18 cellular contexts compared by ENCODE assay signal in the genomic region with DNA sequence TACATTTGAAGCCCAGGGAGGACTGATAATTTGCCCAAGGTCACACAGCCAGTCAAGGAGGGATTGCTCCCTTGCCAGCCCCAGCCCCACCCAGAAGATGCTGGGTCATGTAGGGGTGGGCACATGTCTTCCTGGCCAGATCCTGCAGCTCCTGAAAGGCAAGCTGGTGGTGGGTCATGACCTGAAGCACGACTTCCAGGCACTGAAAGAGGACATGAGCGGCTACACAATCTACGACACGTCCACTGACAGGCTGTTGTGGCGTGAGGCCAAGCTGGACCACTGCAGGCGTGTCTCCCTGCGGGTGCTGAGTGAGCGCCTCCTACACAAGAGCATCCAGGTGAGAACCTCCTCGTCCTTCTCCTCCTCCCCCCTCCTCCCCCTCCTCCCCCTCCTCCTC. TPM values are rescaled to one million over a fixed set of nuclear protein-coding genes. Genes with fewer than 3 reads are reported as not detected.
DNase-seq lines count a peak whose midpoint lies in the region; ATAC-seq and TF ChIP-seq lines count a peak whose summit lies in the region.
"Had no signal": no experiment of that assay in that cellular context is flagged by ENCODE, and none has a peak within 500 bp of the region (broad histone marks: within the 10 kb centered on the region; RNA-seq: fewer than 3 reads in every experiment).

No MANE protein-coding gene starts in this region.

- H3K4me1 ChIP-seq in Peyer's patch (peaks cover 0 to 26% (median 23%) of the 10 kb centered on the region in 4 donors), spleen (peaks cover 40 to 97% (median 83%) of the 10 kb centered on the region in 6 donors), MM.1S (ENCODE audit: low read length) (peaks cover 9% of the 10 kb centered on the region)

- H3K36me3 ChIP-seq in Peyer's patch (no peaks in the 10 kb centered on the region), spleen (peaks cover 0 to 81% (median 0%) of the 10 kb centered on the region in 6 donors), MM.1S (replicated peaks; ENCODE audit: insufficient read depth, low read length) (no peaks in the 10 kb centered on the region)
- H3K36me3 ChIP-seq: BLaER1 treated with 17β-estradiol and CSF1 and Interleukin-3, amounts not matched to agents 10 nM and 100 nM; tibial artery had no signal

- H2AFZ ChIP-seq in MM.1S (ENCODE audit: low read length): no peak overlapping the region

- H3K4me2 ChIP-seq in MM.1S (ENCODE audit: low read depth, low read length): no peak overlapping the region

- peaks cover 24% of the 10 kb centered on the region for H3F3A ChIP-seq in MM.1S (ENCODE audit: insufficient read depth, low read length)

- H3K4me3 ChIP-seq in Peyer's patch (no peak overlapping the region), spleen (no peak overlapping the region), MM.1S (ENCODE audit: low read length) (no peak overlapping the region)
- H3K4me3 ChIP-seq: BLaER1 treated with 17β-estradiol and CSF1 and Interleukin-3, amounts not matched to agents 10 nM and 100 nM; tibial artery had no signal

- TF ChIP-seq CTCF in Peyer's patch (IDR thresholded peaks at IDR 0.05) (no peak), spleen (IDR thresholded peaks at IDR 0.05 in 8 of 11, conservative IDR thresholded peaks at IDR 0.05 in 3 of 11) (no peak), MM.1S (IDR thresholded peaks at IDR 0.05; ENCODE audit: low read length) (no peak)

- H3K27ac ChIP-seq in Peyer's patch (no peak overlapping the region), spleen (peak overlapping the region in 3 of 8 donors; percentile 27 to 93 (median 82)), MM.1S (ENCODE audit: low read length) (no peak overlapping the region)
- H3K27ac ChIP-seq: BLaER1 treated with 17β-estradiol and CSF1 and Interleukin-3, amounts not matched to agents 10 nM and 100 nM; tibial artery had no signal

- 82 to 86% (median 84%) methylated on average over 7 to 9 of the region's 9 CpGs for WGBS in spleen, 5 donors

- no peak for ATAC-seq in GM18861 (IDR thresholded peaks at IDR 0.05; ENCODE audit: unreplicated experiment)

- no peak for TF ChIP-seq POLR2A in Peyer's patch (IDR thresholded peaks at IDR 0.05)
- TF ChIP-seq POLR2A in spleen (IDR thresholded peaks at IDR 0.05): no peak

- no peak overlapping the region for H3K9ac ChIP-seq in MM.1S (ENCODE audit: low read length)
- H3K9ac ChIP-seq: BLaER1 treated with 17β-estradiol and CSF1 and Interleukin-3, amounts not matched to agents 10 nM and 100 nM had no signal

- DNase-seq in NCI-H510A (lab: John Stamatoyannopoulos, UW) (peak; percentile 30), NCI-H510A treated with DMSO at 0.1 percent for 48 hours (lab: John Stamatoyannopoulos, UW) (no peak), Peyer's patch (peak in 2 of 3 donors; percentile 14 to 45), ecto neural progenitor cell (ENCODE audit: low spot score) (peak; percentile 38), spleen (peak; percentile 76), SHP77 treated with DMSO at 0.1 percent for 48 hours (lab: John Stamatoyannopoulos, UW) (no peak), MM.1S (no peak)
- DNase-seq: 8988T; activated gamma-delta T cell treated with Interleukin-2 at 50 U/mL for 16 hours; DMS79; islet precursor cell; mesendoderm; NCI-H2081 treated with DMSO at 0.1 percent for 48 hours; NCI-H748 treated with DMSO at 0.1 percent for 48 hours; stimulated activated CD4-positive, alpha-beta T cell treated with anti-CD3 and anti-CD28 coated beads, Interleukin-4, amount 100 ng/mL, for 4 hours had no signal

- no peaks in the 10 kb centered on the region for H4K20me1 ChIP-seq in MM.1S (ENCODE audit: insufficient read depth, low read length)

- no peaks in the 10 kb centered on the region for H3K27me3 ChIP-seq in Peyer's patch
- H3K27me3 ChIP-seq in spleen (replicated peaks in 1 of 7): no peaks in the 10 kb centered on the region
- H3K27me3 ChIP-seq in MM.1S (replicated peaks; ENCODE audit: insufficient read depth, low read length): no peaks in the 10 kb centered on the region
- H3K27me3 ChIP-seq: BLaER1 treated with 17β-estradiol and CSF1 and Interleukin-3, amounts not matched to agents 10 nM and 100 nM; tibial artery had no signal

- H3K79me2 ChIP-seq in MM.1S (ENCODE audit: low read length): peaks cover 11% of the 10 kb centered on the region; the same call in 1 of the 2 replicates

- no peaks in the 10 kb centered on the region for H3K9me2 ChIP-seq in MM.1S (replicated peaks; ENCODE audit: insufficient read depth, low read length)

- intact Hi-C loops in spleen (cut with DNase I; ENCODE audit: low total_unique reads): no loop called here

- no peaks in the 10 kb centered on the region for H3K9me3 ChIP-seq in Peyer's patch
- no peaks in the 10 kb centered on the region for H3K9me3 ChIP-seq in spleen
- no peaks in the 10 kb centered on the region for H3K9me3 ChIP-seq in MM.1S (replicated peaks; ENCODE audit: insufficient read depth, low read length)
- H3K9me3 ChIP-seq: BLaER1 treated with 17β-estradiol and CSF1 and Interleukin-3, amounts not matched to agents 10 nM and 100 nM; tibial artery had no signal

RNA-seq across cellular contexts. Expression of gene ISG20, which starts 13.2 kb away (rescaled TPM):
- total RNA-seq in Peyer's patch (10 to 100 TPM; 50.3 to 90.0 (median 70.6) TPM), spleen (100 to 1,000 TPM in 5 of 7 donors, 10 to 100 TPM in 2; 70.5 to 171 (median 127) TPM)
- 100 to 1,000 TPM; 142 to 365 (median 198) TPM for polyA plus RNA-seq in spleen

RNA-seq across cellular contexts. Expression of gene AEN, which starts 30.8 kb away (rescaled TPM):
- 10 to 100 TPM in 2 of 4 donors, 1 to 10 TPM in 2; 9.6 to 17.3 (median 11.5) TPM for total RNA-seq in Peyer's patch
- 10 to 100 TPM; 20.3 to 40.3 (median 29.5) TPM for total RNA-seq in spleen
- 10 to 100 TPM; 12.9 to 18.6 (median 14.6) TPM for polyA plus RNA-seq in spleen

Comparison
In these comparisons a context has a peak if more than half of its experiments do, and no peak if none do; other contexts are left out.
1. DNase-seq: peak in NCI-H510A (single experiment), Peyer's patch (2 of 3), ecto neural progenitor cell (single experiment) and spleen (single experiment); none in NCI-H510A treated with DMSO at 0.1 percent for 48 hours (single experiment), SHP77 treated with DMSO at 0.1 percent for 48 hours (single experiment) and MM.1S (single experiment).